ENCODE assay signal across 9 cellular contexts in genomic region chr14:89773644-89774316, GRCh38.
DNase-seq lines count a peak whose midpoint lies in the region; ATAC-seq, FAIRE-seq and TF ChIP-seq lines count a peak whose summit lies in the region.
"Had no signal": no experiment of that assay in that cellular context is flagged by ENCODE, and none has a peak within 500 bp of the region (broad histone marks: within the 10 kb centered on the region; RNA-seq: fewer than 3 reads in every experiment).

No MANE protein-coding gene starts in this region.

- FAIRE-seq in RCC 7860 (lab: Jason Lieb, UNC), result no peak
- FAIRE-seq: islet of Langerhans had no signal

- H3K36me3 Mint-ChIP-seq in CD14-positive monocyte, result no peaks in the 10 kb centered on the region

- peak overlapping the region in 6 of 7 donors; percentile 30 to 76 (median 42) for H3K27ac Mint-ChIP-seq in CD14-positive monocyte

- H3K27me3 Mint-ChIP-seq in CD14-positive monocyte (ENCODE audit: low read depth in 3 of 3), result peaks cover 0 to 4% (median 1%) of the 10 kb centered on the region in 3 donors

- peak; percentile 78 for DNase-seq in CD14-positive monocyte (ENCODE audit: low spot score)
- DNase-seq in RCC 7860 (ENCODE audit: low spot score), result peak; percentile 22
- peak; percentile 82 for DNase-seq in activated effector memory CD4-positive, alpha-beta T cell treated with anti-CD3 and anti-CD28 coated beads, Interleukin-2, amount 50 U/mL, for 16 hours
- peak; percentile 56 for DNase-seq in left colon
- peak; percentile 14 to 16 for DNase-seq in stimulated activated CD8-positive, alpha-beta memory T cell treated with anti-CD3 and anti-CD28 coated beads, Interleukin-7, amount 100 ng/mL, for 1 hour (ENCODE audit: low read depth in 2 of 2)
- DNase-seq in NCI-H128 (lab: John Stamatoyannopoulos, UW; ENCODE audit: unreplicated experiment), result no peak

- TF ChIP-seq CTCF in CD14-positive monocyte (IDR thresholded peaks at IDR 0.05), result no peak

- ATAC-seq in GM19328 (IDR thresholded peaks at IDR 0.05; ENCODE audit: unreplicated experiment) (peak; percentile 82), HG03378 (IDR thresholded peaks at IDR 0.05; ENCODE audit: unreplicated experiment) (peak; percentile 81), left colon (peak; percentile 51)

- H3K4me3 Mint-ChIP-seq in CD14-positive monocyte, result peak overlapping the region; percentile 31 to 77

- peaks cover 55% of the 10 kb centered on the region for H3K4me1 Mint-ChIP-seq in CD14-positive monocyte

- intact Hi-C loops in CD14-positive monocyte (cut with micrococcal nuclease), result loop anchor here in 1 of 2 donors (5.0 kb wide), 1 partner anchor 41 kb away; no protein-coding TSS in a partner anchor
- intact Hi-C loops in left colon (cut with DNase I, micrococcal nuclease), result no loop called here

- peaks cover 0 to 7% (median 3%) of the 10 kb centered on the region in 7 donors for H3K9me3 Mint-ChIP-seq in CD14-positive monocyte
